ENCODE assay signal across 10 cellular contexts in the genomic region with DNA sequence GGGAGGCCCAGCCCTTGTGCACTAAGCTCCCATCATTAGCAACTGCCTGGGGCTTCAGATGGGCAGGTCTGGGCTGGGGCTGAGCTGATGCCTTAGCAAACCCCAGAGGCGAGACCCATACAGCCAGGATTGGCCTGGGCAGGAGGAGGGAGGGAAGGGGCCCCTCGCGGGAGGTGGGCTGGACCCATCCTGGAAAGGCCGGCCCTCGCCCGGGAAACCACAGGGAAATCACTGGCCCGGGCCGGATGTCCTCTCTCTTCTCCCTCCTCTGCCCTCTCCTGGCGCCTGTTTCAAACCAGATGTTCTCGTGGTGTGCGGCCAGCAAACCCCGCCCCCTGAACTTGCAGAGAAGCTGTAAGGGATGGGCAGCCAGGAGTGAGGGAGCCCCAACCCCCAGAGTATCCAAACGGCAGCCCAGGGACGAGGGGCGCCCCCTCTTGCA. TPM values are rescaled to one million over a fixed set of nuclear protein-coding genes. Genes with fewer than 3 reads are reported as not detected.
DNase-seq lines count a peak whose midpoint lies in the region; ATAC-seq, FAIRE-seq and TF ChIP-seq lines count a peak whose summit lies in the region.
"Had no signal": no experiment of that assay in that cellular context is flagged by ENCODE, and none has a peak within 500 bp of the region (broad histone marks: within the 10 kb centered on the region; RNA-seq: fewer than 3 reads in every experiment).

No MANE protein-coding gene starts in this region.

- no peaks in the 10 kb centered on the region for H3K36me3 Mint-ChIP-seq in CD8-positive, alpha-beta T cell
- H3K36me3 Mint-ChIP-seq in activated CD4-positive, alpha-beta memory T cell treated with anti-CD3 and anti-CD28 coated beads for 36 hours: no peaks in the 10 kb centered on the region

- no peak for TF ChIP-seq RAD21 in HepG2 (CRISPR knock-in tag; IDR thresholded peaks at IDR 0.05)

- H3K27me3 Mint-ChIP-seq in CD8-positive, alpha-beta T cell (ENCODE audit: low read depth): no peaks in the 10 kb centered on the region
- no peaks in the 10 kb centered on the region for H3K27me3 Mint-ChIP-seq in activated CD4-positive, alpha-beta memory T cell treated with anti-CD3 and anti-CD28 coated beads for 36 hours

- H3K79me2 ChIP-seq in mammary epithelial cell (ENCODE audit: insufficient read depth, low read length): no peaks in the 10 kb centered on the region
- H3K79me2 ChIP-seq in HepG2 (ENCODE audit: insufficient read depth, low read length): no peaks in the 10 kb centered on the region

- H3K9me3 Mint-ChIP-seq in CD8-positive, alpha-beta T cell: no peaks in the 10 kb centered on the region
- no peaks in the 10 kb centered on the region for H3K9me3 Mint-ChIP-seq in activated CD4-positive, alpha-beta memory T cell treated with anti-CD3 and anti-CD28 coated beads for 36 hours

- H3K27me3 ChIP-seq in mammary epithelial cell (ENCODE audit: insufficient read depth, low read length): no peaks in the 10 kb centered on the region
- H3K27me3 ChIP-seq in HepG2 (ENCODE audit: control insufficient read depth in 1 of 2, insufficient read depth in 2 of 2, low read length in 2 of 2): peaks cover 9 to 24% of the 10 kb centered on the region in 2 experiments; a peak in 4 of 5 replicates
- no peaks in the 10 kb centered on the region for H3K27me3 ChIP-seq in CD8-positive, alpha-beta T cell (ENCODE audit: insufficient read depth, low read length)

- BruUV-seq in mammary epithelial cell (replicated peaks; lab: Mats Ljungman, UMichigan) (no TSS peak), HepG2 (replicated peaks; lab: Mats Ljungman, UMichigan) (no TSS peak)

- H2AFZ ChIP-seq in mammary epithelial cell (ENCODE audit: low read depth, low read length) (no peak overlapping the region), HepG2 (ENCODE audit: low read length) (no peak overlapping the region)

- no peak overlapping the region for H3K27ac Mint-ChIP-seq in CD8-positive, alpha-beta T cell
- no peak overlapping the region for H3K27ac Mint-ChIP-seq in activated CD4-positive, alpha-beta memory T cell treated with anti-CD3 and anti-CD28 coated beads for 36 hours

- intact Hi-C loops in mammary epithelial cell (cut with micrococcal nuclease) (no loop called here), HepG2 (cut with micrococcal nuclease; ENCODE audit: unreplicated experiment) (no loop called here)
- intact Hi-C loops in CD8-positive, alpha-beta T cell (cut with DNase I, micrococcal nuclease): no loop called here
- intact Hi-C loops in activated CD4-positive, alpha-beta memory T cell treated with anti-CD3 and anti-CD28 coated beads for 36 hours (cut with micrococcal nuclease): no loop called here

- H3K9me3 ChIP-seq in mammary epithelial cell (replicated peaks; ENCODE audit: insufficient read depth, low read length) (no peaks in the 10 kb centered on the region), HepG2 (ENCODE audit: low read length) (no peaks in the 10 kb centered on the region)
- no peaks in the 10 kb centered on the region for H3K9me3 ChIP-seq in CD8-positive, alpha-beta T cell (ENCODE audit: low read length)

- CTCF ChIA-PET in mammary epithelial cell (lab: Charles Lee; ENCODE audit: low non-redundant PET): interaction anchor here (0.6 kb wide), 1 partner anchor 72 kb away, joined by 3 read pairs; no protein-coding TSS in a partner anchor
- CTCF ChIA-PET in HepG2 (lab: Yijun Ruan, JAX; ENCODE audit: low intra/inter-chr PET ratio, low total read pairs): no interaction called here
- CTCF ChIA-PET in CD8-positive, alpha-beta T cell (lab: Charles Lee): no interaction called here
- CTCF ChIA-PET in activated CD4-positive, alpha-beta memory T cell treated with anti-CD3 and anti-CD28 coated beads for 36 hours (lab: Charles Lee): no interaction called here

- dilution Hi-C loops in mammary epithelial cell (cut with HindIII; ENCODE audit: low sequenced_read_pairs): no loop called here

- FAIRE-seq in HepG2 (lab: Jason Lieb, UNC): no peak

- 58% methylated on average over 9 of the region's 15 CpGs for WGBS in mammary epithelial cell (ENCODE audit: low coverage, missing lambda C conversion rate)
- 0% methylated on average over 9 of the region's 15 CpGs for WGBS in HepG2 (ENCODE audit: low lambda C conversion rate)

- POLR2A ChIA-PET in HepG2 (lab: Yijun Ruan, JAX): no interaction called here
- POLR2A ChIA-PET in CD8-positive, alpha-beta T cell (lab: Charles Lee): interaction anchor here (1.0 kb wide), 1 partner anchor 524 kb away, joined by 3 read pairs; no protein-coding TSS in a partner anchor
- POLR2A ChIA-PET in activated CD4-positive, alpha-beta memory T cell treated with anti-CD3 and anti-CD28 coated beads for 36 hours (lab: Charles Lee): no interaction called here

- H3K4me3 Mint-ChIP-seq in CD8-positive, alpha-beta T cell: no peak overlapping the region
- no peak overlapping the region for H3K4me3 Mint-ChIP-seq in activated CD4-positive, alpha-beta memory T cell treated with anti-CD3 and anti-CD28 coated beads for 36 hours

- no peak for TF ChIP-seq POLR2A in HepG2 (IDR thresholded peaks at IDR 0.05; ENCODE audit: insufficient read depth in 1 of 2, low read depth in 2 of 2, low read length in 2 of 2)

- DNase-seq in AG08395 (ENCODE audit: low spot score) (peak; percentile 91), HT1080 (ENCODE audit: low read depth) (peak; percentile 76), mammary epithelial cell (peak; percentile 52), HepG2 (ENCODE audit: low spot score) (peak; percentile 13)
- no peak for DNase-seq in CD8-positive, alpha-beta T cell
- no peak for DNase-seq in activated CD4-positive, alpha-beta memory T cell treated with anti-CD3 and anti-CD28 coated beads for 36 hours
- no peak for DNase-seq in activated CD4-positive, alpha-beta T cell treated with anti-CD3 and anti-CD28 coated beads, Interleukin-2, amount 50 U/mL, for 48 hours
- DNase-seq: DMS79 treated with DMSO at 0.1 percent for 48 hours, NCI-H1436 had no signal

- TF ChIP-seq EP300 in HepG2 (IDR thresholded peaks at IDR 0.05; ENCODE audit: low read depth in 2 of 2, low read length in 2 of 2) (no peak), HepG2 (CRISPR knock-in tag; IDR thresholded peaks at IDR 0.05; ENCODE audit: borderline replicate concordance) (no peak)

- no peaks in the 10 kb centered on the region for H4K20me1 ChIP-seq in mammary epithelial cell (ENCODE audit: insufficient read depth, low read length)
- H4K20me1 ChIP-seq in HepG2 (ENCODE audit: insufficient read depth, low read length): no peaks in the 10 kb centered on the region

- ATAC-seq in HepG2: peak; percentile 65
- no peak for ATAC-seq in CD8-positive, alpha-beta T cell
- no peak for ATAC-seq in GM21423 (IDR thresholded peaks at IDR 0.05; ENCODE audit: unreplicated experiment)

- no peaks in the 10 kb centered on the region for H3K4me1 Mint-ChIP-seq in CD8-positive, alpha-beta T cell (ENCODE audit: low read depth)
- H3K4me1 Mint-ChIP-seq in activated CD4-positive, alpha-beta memory T cell treated with anti-CD3 and anti-CD28 coated beads for 36 hours (ENCODE audit: low read depth): no peaks in the 10 kb centered on the region

- H3K36me3 ChIP-seq in mammary epithelial cell (ENCODE audit: insufficient read depth, low read length) (no peaks in the 10 kb centered on the region), HepG2 (replicated peaks in 1 of 2; ENCODE audit: control insufficient read depth in 1 of 2, insufficient read depth in 2 of 2, low read length in 2 of 2) (no peaks in the 10 kb centered on the region)
- H3K36me3 ChIP-seq in CD8-positive, alpha-beta T cell (ENCODE audit: insufficient read depth, low read length): no peaks in the 10 kb centered on the region

- in situ Hi-C loops in mammary epithelial cell (cut with MboI; ENCODE audit: low sequenced_read_pairs in 2 of 2) (no loop called here), HepG2 (cut with HindIII; ENCODE audit: extremely low pct_ligation_motif_present, low pct_unique_long_range_greater_than_20kb) (no loop called here)

- TF ChIP-seq CTCF in mammary epithelial cell (conservative IDR thresholded peaks at IDR 0.05 in 1 of 2, IDR thresholded peaks at IDR 0.05 in 1 of 2; ENCODE audit: extremely low read depth in 1 of 2, insufficient read depth in 1 of 2, low read depth in 1 of 2, low read length in 2 of 2): peak in 1 of 2 donors; percentile 8
- TF ChIP-seq CTCF in HepG2 (CRISPR knock-in tag; IDR thresholded peaks at IDR 0.05): no peak
- TF ChIP-seq CTCF in CD8-positive, alpha-beta T cell (IDR thresholded peaks at IDR 0.05): no peak

- no peak overlapping the region for H3K4me3 ChIP-seq in mammary epithelial cell (replicated peaks in 1 of 3; ENCODE audit: insufficient read depth in 1 of 3, low read depth in 2 of 3, low read length in 3 of 3)
- H3K4me3 ChIP-seq in HepG2 (replicated peaks in 1 of 3; ENCODE audit: insufficient read depth in 1 of 3, low read depth in 2 of 3, low read length in 3 of 3): no peak overlapping the region
- no peak overlapping the region for H3K4me3 ChIP-seq in CD8-positive, alpha-beta T cell (ENCODE audit: low read depth, low read length)

- no peaks in the 10 kb centered on the region for H3K4me1 ChIP-seq in mammary epithelial cell (ENCODE audit: insufficient read depth, low read length)
- H3K4me1 ChIP-seq in HepG2 (ENCODE audit: insufficient read depth, low read length): no peaks in the 10 kb centered on the region
- H3K4me1 ChIP-seq in CD8-positive, alpha-beta T cell (ENCODE audit: insufficient read depth, low read length): no peaks in the 10 kb centered on the region

- H3K27ac ChIP-seq in mammary epithelial cell (ENCODE audit: insufficient read depth, low read depth, low read length): no peak overlapping the region
- no peak overlapping the region for H3K27ac ChIP-seq in HepG2 (ENCODE audit: extremely low read length, insufficient read depth, low read length)
- no peak overlapping the region for H3K27ac ChIP-seq in CD8-positive, alpha-beta T cell (ENCODE audit: low read depth, low read length)

- no peak overlapping the region for H3K9ac ChIP-seq in mammary epithelial cell (ENCODE audit: insufficient read depth, low read length)
- no peak overlapping the region for H3K9ac ChIP-seq in HepG2 (ENCODE audit: insufficient read depth, low read depth, low read length)

- H3K4me2 ChIP-seq in mammary epithelial cell (ENCODE audit: insufficient read depth, low read depth, low read length) (no peak overlapping the region), HepG2 (ENCODE audit: low read depth, low read length) (no peak overlapping the region)

RNA-seq across cellular contexts. Expression of gene TMEM255B, which starts 43.1 kb away (rescaled TPM):
- 0.26 TPM in 1 of 2 replicates, not detected in the other for total RNA-seq in HT1080 (2014; rRNA removed; shearing (Covaris generic))
- 0.19 and 0.25 TPM in 2 replicates for polyA plus RNA-seq in HT1080 (2015; cell fraction: cytosol; rRNA removed)
- 0.07 and 0.65 TPM in 2 replicates for polyA plus RNA-seq in HT1080 (2015; cell fraction: nucleus; rRNA removed)
- 10 to 100 TPM in 1 of 2 donors, 1 to 10 TPM in 1; 4.2 to 19.0 TPM for total RNA-seq in mammary epithelial cell
- polyA plus RNA-seq in mammary epithelial cell: 8.6 TPM
- polyA minus RNA-seq in mammary epithelial cell: 4.3 TPM
- 0.03 TPM in 1 of 2 replicates, not detected in the other for total RNA-seq in HepG2 (2016; rRNA removed; fragmentation: Illumina TruSeq; extraction: Trizol)
- not detected in 2 replicates for total RNA-seq in HepG2 (2016; cell fraction: cytosol; rRNA removed; fragmentation: Illumina TruSeq; extraction: Trizol; ENCODE audit: low read depth)
- total RNA-seq in HepG2 (2016; cell fraction: insoluble cytoplasmic fraction; rRNA removed; fragmentation: Illumina TruSeq; extraction: Trizol): not detected in 2 replicates
- not detected in 2 replicates for total RNA-seq in HepG2 (2016; cell fraction: membrane; rRNA removed; fragmentation: Illumina TruSeq; extraction: Trizol)
- not detected in 2 replicates for total RNA-seq in HepG2 (2016; cell fraction: nucleus; rRNA removed; fragmentation: Illumina TruSeq; extraction: Trizol)
- polyA plus RNA-seq in HepG2 (2011; rRNA removed): 0.01 TPM in 1 of 2 replicates, not detected in the other
- polyA plus RNA-seq in HepG2 (2011; cell fraction: cytosol; rRNA removed): 0.01 and 0.12 TPM in 2 replicates
- 0.02 and 0.03 TPM in 2 replicates for polyA plus RNA-seq in HepG2 (2011; cell fraction: nucleus; rRNA removed)
- polyA plus RNA-seq in HepG2 (2012): 0.11 TPM in 1 of 2 replicates, not detected in the other
- not detected in 2 replicates for polyA plus RNA-seq in HepG2 (2016; cell fraction: cytosol; fragmentation: Illumina TruSeq; extraction: Trizol; ENCODE audit: low read depth)
- polyA plus RNA-seq in HepG2 (2016; cell fraction: insoluble cytoplasmic fraction; fragmentation: Illumina TruSeq; extraction: Trizol; ENCODE audit: low read depth): not detected in 2 replicates
- polyA plus RNA-seq in HepG2 (2016; cell fraction: membrane; fragmentation: Illumina TruSeq; extraction: Trizol; ENCODE audit: low read depth): not detected in 2 replicates
- polyA plus RNA-seq in HepG2 (2016; cell fraction: nucleus; fragmentation: Illumina TruSeq; extraction: Trizol; ENCODE audit: insufficient read depth, low read depth): not detected in 2 replicates
- not detected in 2 replicates for polyA minus RNA-seq in HepG2 (2011; rRNA and poly(A)+ RNA removed; ENCODE audit: low replicate concordance)
- not detected in 2 replicates for polyA minus RNA-seq in HepG2 (2011; cell fraction: cytosol; rRNA and poly(A)+ RNA removed)
- polyA minus RNA-seq in HepG2 (2011; cell fraction: nucleus; rRNA and poly(A)+ RNA removed): 0.12 and 0.13 TPM in 2 replicates
- under 1 TPM; 0.60 to 0.83 TPM for total RNA-seq in CD8-positive, alpha-beta T cell
- under 1 TPM; 0.61 to 0.88 TPM for total RNA-seq in activated CD4-positive, alpha-beta memory T cell treated with anti-CD3 and anti-CD28 coated beads for 36 hours

Comparison
In these comparisons a context has a peak if more than half of its experiments do, and no peak if none do; other contexts are left out.
1. DNase-seq: peak in AG08395 (single experiment), HT1080 (single experiment), mammary epithelial cell (single experiment) and HepG2 (single experiment); none in CD8-positive, alpha-beta T cell (0 of 7), activated CD4-positive, alpha-beta memory T cell treated with anti-CD3 and anti-CD28 coated beads for 36 hours (single experiment) and activated CD4-positive, alpha-beta T cell treated with anti-CD3 and anti-CD28 coated beads, Interleukin-2, amount 50 U/mL, for 48 hours (0 of 2).